In genomic region chr20:46255440-46256104, GRCh38 we compare ENCODE assay signal across 8 cellular contexts. TPM values are rescaled to one million over a fixed set of nuclear protein-coding genes. Genes with fewer than 3 reads are reported as not detected.
DNase-seq lines count a peak whose midpoint lies in the region; ATAC-seq lines count a peak whose summit lies in the region.

No MANE protein-coding gene starts in this region.

- H3K27ac Mint-ChIP-seq in activated naive CD4-positive, alpha-beta T cell treated with anti-CD3 and anti-CD28 coated beads, Interleukin-2, amount 50 U/mL, for 72 hours, result no peak overlapping the region

- H3K9me3 Mint-ChIP-seq in activated naive CD4-positive, alpha-beta T cell treated with anti-CD3 and anti-CD28 coated beads, Interleukin-2, amount 50 U/mL, for 72 hours, result no peaks in the 10 kb centered on the region

- no peaks in the 10 kb centered on the region for H3K36me3 Mint-ChIP-seq in activated naive CD4-positive, alpha-beta T cell treated with anti-CD3 and anti-CD28 coated beads, Interleukin-2, amount 50 U/mL, for 72 hours

- peak; percentile 84 for ATAC-seq in left lobe of liver
- ATAC-seq in activated naive CD4-positive, alpha-beta T cell treated with anti-CD3 and anti-CD28 coated beads, Interleukin-2, amount 50 U/mL, for 72 hours, result no peak

- DNase-seq in D341Med (ENCODE audit: low spot score) (peak; percentile 59), NCI-H146 treated with DMSO at 0.1 percent for 48 hours (lab: John Stamatoyannopoulos, UW; ENCODE audit: unreplicated experiment) (peak; percentile 90), UCSD-AML1 (lab: John Stamatoyannopoulos, UW; ENCODE audit: unreplicated experiment) (peak; percentile 13), left lobe of liver (ENCODE audit: low spot score) (peak; percentile 89), SKM-1 treated with dmso at 0.1 percent for 144 hours (lab: John Stamatoyannopoulos, UW; ENCODE audit: unreplicated experiment) (no peak), germinal center (ENCODE audit: low spot score) (no peak), activated T-cell treated with anti-CD3 and anti-CD28 coated beads for 4 hours (no peak)
- DNase-seq in activated naive CD4-positive, alpha-beta T cell treated with anti-CD3 and anti-CD28 coated beads, Interleukin-2, amount 50 U/mL, for 72 hours (ENCODE audit: low spot score in 2 of 2), result no peak

RNA-seq across cellular contexts. Expression of gene CDH22, which starts 52.7 kb away (rescaled TPM):
- total RNA-seq in left lobe of liver, result 0.08 TPM
- under 1 TPM in 1 of 2 donors, not detected in 1; 0.07 TPM for total RNA-seq in activated naive CD4-positive, alpha-beta T cell treated with anti-CD3 and anti-CD28 coated beads, Interleukin-2, amount 50 U/mL, for 72 hours

Comparison
In these comparisons a context has a peak if more than half of its experiments do, and no peak if none do; other contexts are left out.
1. DNase-seq: peak in D341Med (single experiment), NCI-H146 treated with DMSO at 0.1 percent for 48 hours (single experiment), UCSD-AML1 (single experiment) and left lobe of liver (single experiment); none in SKM-1 treated with dmso at 0.1 percent for 144 hours (single experiment), activated naive CD4-positive, alpha-beta T cell treated with anti-CD3 and anti-CD28 coated beads, Interleukin-2, amount 50 U/mL, for 72 hours (0 of 2), germinal center (single experiment) and activated T-cell treated with anti-CD3 and anti-CD28 coated beads for 4 hours (single experiment).